1 cellular context compared by ENCODE assay signal in the genomic region with DNA sequence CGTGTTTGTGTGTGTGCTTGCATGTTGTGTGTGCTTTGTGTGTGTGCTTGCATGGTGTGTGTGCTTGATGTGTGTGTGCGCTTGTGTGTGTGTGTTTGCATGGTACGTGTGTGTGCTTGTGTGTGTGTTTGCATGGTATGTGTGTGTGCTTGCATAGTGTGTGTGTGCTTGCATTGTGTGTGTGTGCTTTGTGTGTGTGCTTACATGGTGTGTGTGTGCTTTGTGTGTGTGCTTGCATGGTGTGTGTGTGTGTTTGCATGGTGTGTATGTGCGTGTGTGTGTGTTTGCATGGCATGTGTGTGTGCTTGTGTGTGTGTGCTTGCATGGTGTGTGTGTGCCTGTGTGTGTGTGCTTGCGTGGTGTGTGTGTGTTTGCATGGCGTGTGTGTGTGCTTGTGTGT.
TF ChIP-seq lines count a peak whose summit lies in the region.

No MANE protein-coding gene starts in this region.

TF ChIP-seq in HepG2, 621 proteins besides CTCF, POLR2A, EP300 and RAD21:
- TF ChIP-seq ZNF570 (CRISPR knock-in tag; IDR thresholded peaks at IDR 0.05; ENCODE audit: borderline replicate concordance) (no peak), FOXP1 (IDR thresholded peaks at IDR 0.05) (peak; percentile 3; the same call in 1 of the 2 replicates), FOXP1 (CRISPR knock-in tag; IDR thresholded peaks at IDR 0.05) (no peak), ZNF296 (CRISPR knock-in tag; conservative IDR thresholded peaks at IDR 0.05) (no peak), ZNF747 (CRISPR knock-in tag; IDR thresholded peaks at IDR 0.05; ENCODE audit: borderline replicate concordance) (no peak), SRSF9 (IDR thresholded peaks at IDR 0.05; ENCODE audit: borderline replicate concordance, insufficient read depth, low read depth, low read length, poor library complexity, severe bottlenecking) (no peak), ATF7-NPFF (CRISPR knock-in tag; IDR thresholded peaks at IDR 0.05; ENCODE audit: low read depth) (no peak), ATM (IDR thresholded peaks at IDR 0.05; ENCODE audit: borderline replicate concordance) (peak; percentile 13; the same call in 1 of the 2 replicates), GATA4 (IDR thresholded peaks at IDR 0.05; ENCODE audit: borderline replicate concordance, low read depth) (no peak), REXO4 (CRISPR knock-in tag; IDR thresholded peaks at IDR 0.05; ENCODE audit: borderline replicate concordance) (no peak)
TF ChIP-seq in HepG2: peak in this region for 2.
